1 cellular context compared by ENCODE assay signal in genomic region chr7:100122568-100122967, GRCh38.
TF ChIP-seq lines count a peak whose summit lies in the region.

No MANE protein-coding gene starts in this region.

TF ChIP-seq in K562, 482 proteins besides CTCF, POLR2A, EP300 and RAD21 (continued from another document):
- TF ChIP-seq CTBP1 (IDR thresholded peaks at IDR 0.05; ENCODE audit: borderline replicate concordance) (0 out of 2 replicates have a peak, but pooled peaks have one; percentile 37), ZNF324 (CRISPR knock-in tag; IDR thresholded peaks at IDR 0.05) (no peak), ZNF592 (IDR thresholded peaks at IDR 0.05) (0 out of 2 replicates have a peak, but pooled peaks have one; percentile 23), HMG20B (CRISPR knock-in tag; IDR thresholded peaks at IDR 0.05) (no peak), ZNF589 (CRISPR knock-in tag; IDR thresholded peaks at IDR 0.05; ENCODE audit: low read depth) (no peak), ZBTB43 (CRISPR knock-in tag; IDR thresholded peaks at IDR 0.05) (no peak), ELF4 (CRISPR knock-in tag; IDR thresholded peaks at IDR 0.05) (no peak), CBFA2T2 (conservative IDR thresholded peaks at IDR 0.05) (no peak), YY1 (IDR thresholded peaks at IDR 0.05; ENCODE audit: borderline replicate concordance in 1 of 3, control insufficient read depth in 1 of 3, extremely low read depth in 1 of 3, insufficient read depth in 3 of 3, insufficient read length in 1 of 3, insufficient replicate concordance in 2 of 3, low read depth in 1 of 3, low read length in 2 of 3) (peak in 1 of 3 experiments; percentile 49), ZBTB2 (IDR thresholded peaks at IDR 0.05) (peak; percentile 46; the same call in 1 of the 2 replicates), ZBTB7A (IDR thresholded peaks at IDR 0.05; ENCODE audit: borderline replicate concordance, control insufficient read depth, low read depth, low read length) (peak; percentile 37; the same call in 1 of the 2 replicates)
